ENCODE assay signal across 8 cellular contexts in genomic region chrX:71198066-71198465, GRCh38.
A peak's percentile ranks its signal among the peaks of the same experiment; 100 is the strongest.
DNase-seq lines count a peak whose midpoint lies in the region; ATAC-seq and TF ChIP-seq lines count a peak whose summit lies in the region.

No MANE protein-coding gene starts in this region.

- ATAC-seq in DND-41 (ENCODE audit: insufficient read depth, low read depth), result peak; percentile 74
- peak; percentile 64 for ATAC-seq in GM19467 (IDR thresholded peaks at IDR 0.05; ENCODE audit: unreplicated experiment)
- ATAC-seq in central memory CD8-positive, alpha-beta T cell (replicated peaks; ENCODE audit: extremely low read depth, poor library complexity, severe bottlenecking), result no peak

- peak overlapping the region; percentile 72 for H3K4me2 ChIP-seq in DND-41 (ENCODE audit: insufficient read depth, low read length)

- H3K9me3 Mint-ChIP-seq in central memory CD8-positive, alpha-beta T cell, result no peaks in the 10 kb centered on the region

- H3K27ac Mint-ChIP-seq in central memory CD8-positive, alpha-beta T cell (ENCODE audit: low read depth), result peak overlapping the region; percentile 81

- H3K4me3 Mint-ChIP-seq in central memory CD8-positive, alpha-beta T cell, result peak overlapping the region; percentile 78

- peaks cover 22% of the 10 kb centered on the region for H3K4me1 ChIP-seq in DND-41 (ENCODE audit: insufficient read depth, low read length)

- peak overlapping the region; percentile 27 to 58; a peak in 3 of 4 replicates for H3K4me3 ChIP-seq in DND-41 (ENCODE audit: low read depth in 1 of 2, low read length in 2 of 2)

- no peaks in the 10 kb centered on the region for H3K9me3 ChIP-seq in DND-41 (ENCODE audit: insufficient read depth, low read length, severe bottlenecking)
- no peaks in the 10 kb centered on the region for H3K9me3 ChIP-seq in KOPT-K1 (ENCODE audit: insufficient read depth, low read length, poor library complexity, severe bottlenecking)

- H3K79me2 ChIP-seq in DND-41 (ENCODE audit: insufficient read depth, low read length), result peaks cover 34% of the 10 kb centered on the region

- H3K27me3 ChIP-seq in DND-41 (ENCODE audit: insufficient read depth, low read length, poor library complexity), result no peaks in the 10 kb centered on the region

- H2AFZ ChIP-seq in DND-41 (ENCODE audit: low read depth, low read length), result peak overlapping the region; percentile 77

- peaks cover 8% of the 10 kb centered on the region for H3K36me3 Mint-ChIP-seq in central memory CD8-positive, alpha-beta T cell (ENCODE audit: insufficient read depth)

- no peaks in the 10 kb centered on the region for H4K20me1 ChIP-seq in DND-41 (ENCODE audit: insufficient read depth, low read length)

- H3K36me3 ChIP-seq in DND-41 (ENCODE audit: insufficient read depth, low read length), result no peaks in the 10 kb centered on the region
- no peaks in the 10 kb centered on the region for H3K36me3 ChIP-seq in KOPT-K1 (ENCODE audit: insufficient read depth, low read length)

- H3K4me1 Mint-ChIP-seq in central memory CD8-positive, alpha-beta T cell, result peaks cover 18% of the 10 kb centered on the region

- DNase-seq in DND-41 (peak; percentile 46), NCI-H69 (lab: John Stamatoyannopoulos, UW) (no peak), HuH-7 (ENCODE audit: low spot score) (no peak), NCI-H524 treated with DMSO at 0.1 percent for 48 hours (lab: John Stamatoyannopoulos, UW) (no peak), NCI-H2196 treated with DMSO at 0.1 percent for 48 hours (lab: John Stamatoyannopoulos, UW; ENCODE audit: unreplicated experiment) (no peak)
- DNase-seq in central memory CD8-positive, alpha-beta T cell (ENCODE audit: low spot score in 2 of 2), result no peak

- TF ChIP-seq CTCF in DND-41 (IDR thresholded peaks at IDR 0.05; ENCODE audit: borderline replicate concordance, extremely low read depth, low read length, poor library complexity, severe bottlenecking), result no peak

- peak overlapping the region; percentile 88 for H3K27ac ChIP-seq in DND-41 (ENCODE audit: low read length)
- peak overlapping the region; percentile 62 for H3K27ac ChIP-seq in KOPT-K1 (ENCODE audit: low read depth, low read length, poor library complexity, severe bottlenecking)

- H3K9ac ChIP-seq in DND-41 (ENCODE audit: low read depth, low read length), result peak overlapping the region; percentile 64

- no peaks in the 10 kb centered on the region for H3K27me3 Mint-ChIP-seq in central memory CD8-positive, alpha-beta T cell
